Comparison of ENCODE assay signal across 17 cellular contexts in genomic region chr3:44467241-44467640, GRCh38. TPM values are rescaled to one million over a fixed set of nuclear protein-coding genes. Genes with fewer than 3 reads are reported as not detected.
DNase-seq lines count a peak whose midpoint lies in the region; ATAC-seq, FAIRE-seq and TF ChIP-seq lines count a peak whose summit lies in the region.
"Had no signal": no experiment of that assay in that cellular context is flagged by ENCODE, and none has a peak within 500 bp of the region (broad histone marks: within the 10 kb centered on the region; RNA-seq: fewer than 3 reads in every experiment).

No MANE protein-coding gene starts in this region.

- H4K20me1 ChIP-seq in H9 (ENCODE audit: control insufficient read depth, insufficient read depth, insufficient read length): no peaks in the 10 kb centered on the region
- H4K20me1 ChIP-seq in K562 (replicated peaks; ENCODE audit: control insufficient read depth, insufficient read depth, low read length): no peaks in the 10 kb centered on the region; the same call in 1 of the 2 replicates
- H4K20me1 ChIP-seq in smooth muscle cell (ENCODE audit: low read depth): peaks cover 58% of the 10 kb centered on the region

- H4K5ac ChIP-seq in H9 (ENCODE audit: insufficient read length, low read depth, low read length): no peak overlapping the region

- H2AFZ ChIP-seq in H9 (ENCODE audit: low read length) (no peak overlapping the region), K562 (ENCODE audit: low read depth, low read length) (no peak overlapping the region), smooth muscle cell (ENCODE audit: low read depth) (no peak overlapping the region)

- H3K27me3 Mint-ChIP-seq in H9 (ENCODE audit: low read depth) (no peaks in the 10 kb centered on the region), mesothelial cell of epicardium (ENCODE audit: low read depth) (no peaks in the 10 kb centered on the region)
- H3K27me3 Mint-ChIP-seq: CD8-positive, alpha-beta memory T cell had no signal

- no peak overlapping the region for H2AK5ac ChIP-seq in H9 (ENCODE audit: insufficient read length, low read length)

- no peak for ATAC-seq in K562
- no peak for ATAC-seq in HG03097 (IDR thresholded peaks at IDR 0.05; ENCODE audit: low FRiP score, unreplicated experiment)
- ATAC-seq: A549 had no signal

- no peak overlapping the region for H3K27ac ChIP-seq in H9 (ENCODE audit: insufficient read length, low read depth, low read length)
- peak overlapping the region; percentile 27; the same call in 1 of the 3 replicates for H3K27ac ChIP-seq in K562 (ENCODE audit: extremely low read depth, low read depth, low read length)
- peak overlapping the region; percentile 89 for H3K27ac ChIP-seq in smooth muscle cell (ENCODE audit: low read depth)
- no peak overlapping the region for H3K27ac ChIP-seq in Peyer's patch
- H3K27ac ChIP-seq: A549, C4-2B, HL-60 had no signal

- no peaks in the 10 kb centered on the region for H3K23me2 ChIP-seq in H9 (ENCODE audit: insufficient read length, low read depth, low read length, poor library complexity, severe bottlenecking)

- CTCF ChIA-PET in K562 (lab: Yijun Ruan, JAX; ENCODE audit: low intra/inter-chr PET ratio): no interaction called here

- no peak for TF ChIP-seq RAD21 in K562 (CRISPR knock-in tag; conservative IDR thresholded peaks at IDR 0.05 in 1 of 2, IDR thresholded peaks at IDR 0.05 in 1 of 2)

- no peak overlapping the region for H2BK120ac ChIP-seq in H9 (ENCODE audit: low read depth, low read length, poor library complexity, severe bottlenecking)

- H3K4me2 ChIP-seq in H9 (ENCODE audit: insufficient read depth, insufficient read length, low read length) (no peak overlapping the region), K562 (ENCODE audit: insufficient read depth, low read length) (no peak overlapping the region), smooth muscle cell (no peak overlapping the region)
- H3K4me2 ChIP-seq: A549 had no signal

- H3K27ac Mint-ChIP-seq in H9 (peak overlapping the region in 2 of 3 experiments; percentile 35 to 57; a peak in 1 of 7 replicates), mesothelial cell of epicardium (peak overlapping the region; percentile 61)

- no CpG with 5 or more reads among the region's 1 CpG for WGBS in H9 (ENCODE audit: extremely low coverage, insufficient read length, low lambda C conversion rate)
- WGBS in K562 (ENCODE audit: insufficient coverage, low coverage, missing lambda C conversion rate): 11% methylated on average over 1 of the region's 1 CpG
- WGBS in smooth muscle cell (ENCODE audit: low lambda C conversion rate): 76% methylated on average over 1 of the region's 1 CpG

- FAIRE-seq in K562 (lab: Jason Lieb, UNC): no peak
- FAIRE-seq in urothelium cell line (lab: Jason Lieb, UNC): no peak
- FAIRE-seq: A549, GM18507, H54 had no signal

- H3K9ac ChIP-seq in H9 (ENCODE audit: extremely low read depth, insufficient read length, low read length) (no peak overlapping the region), K562 (ENCODE audit: insufficient read depth in 1 of 2, low read depth in 2 of 2, low read length in 2 of 2) (no peak overlapping the region), smooth muscle cell (ENCODE audit: low read depth) (no peak overlapping the region)

- H3K79me2 ChIP-seq in H9 (ENCODE audit: insufficient read depth, low read length) (peaks cover 3% of the 10 kb centered on the region; the same call in 1 of the 2 replicates), K562 (ENCODE audit: control insufficient read depth, insufficient read depth, low read length) (peaks cover 64% of the 10 kb centered on the region), smooth muscle cell (ENCODE audit: low read depth) (peaks cover 71% of the 10 kb centered on the region)

- TF ChIP-seq CTCF in H9 (conservative IDR thresholded peaks at IDR 0.05) (no peak), K562 (IDR thresholded peaks at IDR 0.05 in 2 of 3, conservative IDR thresholded peaks at IDR 0.05 in 1 of 3; ENCODE audit: insufficient read depth in 2 of 3, low read depth in 1 of 3, low read length in 3 of 3) (no peak), mesothelial cell of epicardium (IDR thresholded peaks at IDR 0.05; ENCODE audit: unreplicated experiment) (no peak), smooth muscle cell (IDR thresholded peaks at IDR 0.05; ENCODE audit: borderline replicate concordance, insufficient read depth, poor library complexity, severe bottlenecking) (no peak), Peyer's patch (IDR thresholded peaks at IDR 0.05) (no peak)

- no peak for TF ChIP-seq EP300 in K562 (IDR thresholded peaks at IDR 0.05; ENCODE audit: low read length)

- no peaks in the 10 kb centered on the region for H3K9me1 ChIP-seq in K562 (ENCODE audit: control insufficient read depth, insufficient read depth, low read length)

- POLR2A ChIA-PET in K562 (lab: Yijun Ruan, JAX): interaction anchor here (0.6 to 1.2 kb wide), 5 partner anchors 8 to 368 kb away, joined by 3 to 5 read pairs (median 3); no protein-coding TSS in a partner anchor

- no peak overlapping the region for H2BK15ac ChIP-seq in H9 (ENCODE audit: low read depth, low read length)

- H3K4me1 Mint-ChIP-seq in H9 (peaks cover 19 to 20% of the 10 kb centered on the region in 2 experiments), mesothelial cell of epicardium (peaks cover 31% of the 10 kb centered on the region)

- DNase-seq in H9: no peak
- DNase-seq in K562 (ENCODE audit: extremely low read depth in 1 of 4, low spot score in 3 of 4): no peak
- no peak for DNase-seq in mesothelial cell of epicardium (ENCODE audit: low spot score in 2 of 2, unreplicated experiment in 2 of 2)
- no peak for DNase-seq in smooth muscle cell (lab: John Stamatoyannopoulos, UW; ENCODE audit: unreplicated experiment)
- DNase-seq in Peyer's patch: no peak
- DNase-seq in urothelium cell line (ENCODE audit: low spot score): no peak
- DNase-seq in DMS53 treated with DMSO at 0.1 percent for 48 hours (lab: John Stamatoyannopoulos, UW; ENCODE audit: unreplicated experiment): no peak
- DNase-seq: BE2C; Caco-2; CD8-positive, alpha-beta memory T cell; GF-D8 had no signal

- H4K8ac ChIP-seq in H9 (replicated peaks; ENCODE audit: insufficient read length, low read depth, low read length): no peak overlapping the region

- BruUV-seq in K562 (replicated peaks; lab: Mats Ljungman, UMichigan): no TSS peak

- no peak overlapping the region for H3K23ac ChIP-seq in H9 (ENCODE audit: insufficient read length, low read depth, low read length)

- H3K36me3 ChIP-seq in K562 (ENCODE audit: control insufficient read depth, insufficient read depth, low read length) (peaks cover 64% of the 10 kb centered on the region), smooth muscle cell (ENCODE audit: low read depth) (peaks cover 16% of the 10 kb centered on the region), Peyer's patch (peaks cover 0 to 22% (median 0%) of the 10 kb centered on the region in 3 donors)
- H3K36me3 ChIP-seq: BE2C had no signal

- H3K56ac ChIP-seq in H9 (ENCODE audit: insufficient read length, low read depth, low read length): no peak overlapping the region

- H3K4ac ChIP-seq in H9 (ENCODE audit: low read depth, low read length): no peak overlapping the region

- H3K14ac ChIP-seq in H9 (ENCODE audit: insufficient read depth, low read length): no peak overlapping the region

- peaks cover 6% of the 10 kb centered on the region; the same call in 1 of the 2 replicates for H3K4me1 ChIP-seq in H9 (ENCODE audit: insufficient read depth, low read length)
- peaks cover 26 to 40% of the 10 kb centered on the region in 2 experiments for H3K4me1 ChIP-seq in K562 (replicated peaks in 1 of 2; ENCODE audit: control insufficient read depth in 2 of 2, insufficient read depth in 2 of 2, low read length in 2 of 2)
- H3K4me1 ChIP-seq in smooth muscle cell (ENCODE audit: low read depth): peaks cover 7% of the 10 kb centered on the region
- no peaks in the 10 kb centered on the region for H3K4me1 ChIP-seq in Peyer's patch
- H3K4me1 ChIP-seq: A549, BE2C, Caco-2 had no signal

- TF ChIP-seq POLR2A in K562 (conservative IDR thresholded peaks at IDR 0.05) (no peak), Peyer's patch (IDR thresholded peaks at IDR 0.05) (no peak)

- H2BK20ac ChIP-seq in H9 (ENCODE audit: low read depth, low read length, poor library complexity, severe bottlenecking): no peak overlapping the region

- H3K4me3 ChIP-seq in K562: no peak overlapping the region
- no peak overlapping the region for H3K4me3 ChIP-seq in smooth muscle cell
- no peak overlapping the region for H3K4me3 ChIP-seq in Peyer's patch
- H3K4me3 ChIP-seq: A549 had no signal

- H3K27me3 ChIP-seq in H9 (ENCODE audit: insufficient read depth, low read length) (no peaks in the 10 kb centered on the region), K562 (ENCODE audit: control insufficient read depth in 2 of 2, insufficient read depth in 2 of 2, low read length in 2 of 2) (no peaks in the 10 kb centered on the region), smooth muscle cell (ENCODE audit: low read depth) (no peaks in the 10 kb centered on the region), Peyer's patch (no peaks in the 10 kb centered on the region)
- H3K27me3 ChIP-seq: BE2C had no signal

- H3F3A ChIP-seq in smooth muscle cell (ENCODE audit: low read depth): peaks cover 8% of the 10 kb centered on the region

- H3K79me1 ChIP-seq in H9 (ENCODE audit: insufficient read depth, low read depth, low read length, poor library complexity, severe bottlenecking): no peaks in the 10 kb centered on the region

- intact Hi-C loops in K562 (cut with micrococcal nuclease): loop anchor here (1.0 kb wide), 1 partner anchor 27 kb away; no protein-coding TSS in a partner anchor

- no peak overlapping the region for H3K4me3 Mint-ChIP-seq in H9
- no peak overlapping the region for H3K4me3 Mint-ChIP-seq in mesothelial cell of epicardium
- H3K4me3 Mint-ChIP-seq: CD8-positive, alpha-beta memory T cell had no signal

- no peak overlapping the region for H2BK5ac ChIP-seq in H9 (ENCODE audit: insufficient read length, low read length)

- no peak overlapping the region for H2BK12ac ChIP-seq in H9 (ENCODE audit: insufficient read length, low read depth, low read length)

- in situ Hi-C loops in K562 (cut with MboI): no loop called here

- H4K91ac ChIP-seq in H9 (ENCODE audit: insufficient read length, low read depth, low read length): no peak overlapping the region

- H3K9me3 Mint-ChIP-seq in H9 (peaks cover 0 to 3% of the 10 kb centered on the region in 2 experiments; a peak in 2 of 5 replicates), mesothelial cell of epicardium (no peaks in the 10 kb centered on the region)
- H3K9me3 Mint-ChIP-seq: CD8-positive, alpha-beta memory T cell had no signal

- no peak overlapping the region for H3K18ac ChIP-seq in H9 (ENCODE audit: insufficient read length, low read depth, low read length)

- H3K9me3 ChIP-seq in H9 (ENCODE audit: control insufficient read depth, low read depth, low read length) (no peaks in the 10 kb centered on the region), K562 (replicated peaks; ENCODE audit: control insufficient read depth, insufficient read depth, low read depth, low read length) (no peaks in the 10 kb centered on the region), smooth muscle cell (replicated peaks; ENCODE audit: low read depth) (no peaks in the 10 kb centered on the region), Peyer's patch (no peaks in the 10 kb centered on the region)
- H3K9me3 ChIP-seq: A549, BE2C, Caco-2 had no signal

- H3T11ph ChIP-seq in H9 (ENCODE audit: low read length): no peak overlapping the region

- H3K36me3 Mint-ChIP-seq in H9 (ENCODE audit: insufficient read depth in 1 of 3, low read depth in 3 of 3) (peaks cover 24 to 36% (median 34%) of the 10 kb centered on the region in 3 experiments; a peak in 6 of 7 replicates), mesothelial cell of epicardium (peaks cover 31% of the 10 kb centered on the region)

RNA-seq across cellular contexts. Expression of gene ZNF445, which starts 10.2 kb away (rescaled TPM):
- total RNA-seq in H9 (2021) (24.8 and 26.0 TPM in 2 replicates), K562 (2014; rRNA removed) (5.8 and 7.9 TPM in 2 replicates), K562 (2014; rRNA removed; fragmentation: Illumina TruSeq; extraction: Trizol) (13.9 and 14.3 TPM in 2 replicates), K562 (2015; rRNA removed; fragmentation: Illumina TruSeq; extraction: Trizol) (14.0 and 15.0 TPM in 2 replicates), K562 (2021) (24.2 and 26.9 TPM in 2 replicates), mesothelial cell of epicardium (51.7 to 54.1 TPM (median 52.6 TPM) in 3 replicates), smooth muscle cell (8.5 and 10.7 TPM in 2 replicates), Peyer's patch (10 to 100 TPM in 2 of 4 donors, 1 to 10 TPM in 2; 5.4 to 17.3 (median 10.5) TPM)
- 68.7 and 76.5 TPM in 2 replicates for total RNA-seq in K562 (2011; cell fraction: chromatin; rRNA removed; ENCODE audit: low replicate concordance)
- 40.7 and 42.0 TPM in 2 replicates for total RNA-seq in K562 (2011; cell fraction: nucleolus; rRNA removed)
- 53.5 and 72.7 TPM in 2 replicates for total RNA-seq in K562 (2011; cell fraction: nucleoplasm; rRNA removed)
- polyA plus RNA-seq in K562 (2011; rRNA removed) (10.6 and 11.8 TPM in 2 replicates), K562 (2014; fragmentation: Illumina TruSeq; extraction: Trizol) (9.5 and 9.9 TPM in 2 replicates), K562 (2014; fragmentation: Nextera tagmentation; extraction: Ambion mirVana) (1 to 10 TPM; 1.2 to 1.8 TPM), K562 (2014; rRNA removed) (12.4 and 13.1 TPM in 2 replicates), smooth muscle cell (4.7 and 6.1 TPM in 2 replicates)
- polyA plus RNA-seq in K562 (2011; cell fraction: cytosol; rRNA removed): 4.0 and 6.6 TPM in 2 replicates
- polyA plus RNA-seq in K562 (2011; cell fraction: nucleus; rRNA removed): 22.0 and 24.1 TPM in 2 replicates
- 6.6 and 7.6 TPM in 2 replicates for polyA plus RNA-seq in K562 (2012)
- 22.8 and 24.7 TPM in 2 replicates for polyA minus RNA-seq in K562 (2011; rRNA and poly(A)+ RNA removed)
- 8.6 and 11.1 TPM in 2 replicates for polyA minus RNA-seq in K562 (2011; cell fraction: cytosol; rRNA and poly(A)+ RNA removed)
- 14.1 and 22.8 TPM in 2 replicates for polyA minus RNA-seq in K562 (2011; cell fraction: nucleus; rRNA and poly(A)+ RNA removed)

Comparison
In these comparisons a context has a peak if more than half of its experiments do, and no peak if none do; other contexts are left out.
1. H3K27ac ChIP-seq: peak in K562 (single experiment) and smooth muscle cell (single experiment); none in H9 (single experiment) and Peyer's patch (0 of 4).